ENCODE assay signal across 13 cellular contexts in genomic region chr11:25860677-25861445, GRCh38.
DNase-seq lines count a peak whose midpoint lies in the region; ATAC-seq and TF ChIP-seq lines count a peak whose summit lies in the region.
"Had no signal": no experiment of that assay in that cellular context is flagged by ENCODE, and none has a peak within 500 bp of the region (broad histone marks: within the 10 kb centered on the region; RNA-seq: fewer than 3 reads in every experiment).

No MANE protein-coding gene starts in this region.

- no peak overlapping the region for H3K27ac Mint-ChIP-seq in MCF 10A (ENCODE audit: low read depth, unreplicated experiment)
- H3K27ac Mint-ChIP-seq: activated naive CD4-positive, alpha-beta T cell treated with anti-CD3 and anti-CD28 coated beads for 36 hours had no signal

- H3K36me3 ChIP-seq in breast epithelium (no peaks in the 10 kb centered on the region), MG63 (no peaks in the 10 kb centered on the region)
- H3K36me3 ChIP-seq: suprapubic skin, WERI-Rb-1 had no signal

- DNase-seq in MCF 10A (ENCODE audit: unreplicated experiment): peak; percentile 30
- no peak for DNase-seq in breast epithelium (ENCODE audit: low spot score in 2 of 2)
- DNase-seq in astrocyte of the hippocampus (ENCODE audit: low read depth, low spot score): peak; percentile 32
- peak; percentile 55 for DNase-seq in glomerular endothelial cell (ENCODE audit: extremely low read depth, low read depth, low spot score)
- peak; percentile 1 for DNase-seq in stromal cell of bone marrow (ENCODE audit: low read depth)
- no peak for DNase-seq in MG63
- DNase-seq: activated naive CD4-positive, alpha-beta T cell treated with anti-CD3 and anti-CD28 coated beads for 36 hours; Caco-2; Kasumi-1; WERI-Rb-1 had no signal

- H3K27me3 ChIP-seq in breast epithelium: no peaks in the 10 kb centered on the region
- no peaks in the 10 kb centered on the region for H3K27me3 ChIP-seq in MG63
- H3K27me3 ChIP-seq: suprapubic skin had no signal

- TF ChIP-seq CTCF in MCF 10A (IDR thresholded peaks at IDR 0.05; ENCODE audit: unreplicated experiment) (no peak), breast epithelium (IDR thresholded peaks at IDR 0.05) (no peak)

- ATAC-seq in HG03039 (IDR thresholded peaks at IDR 0.05; ENCODE audit: unreplicated experiment) (no peak), HG03460 (IDR thresholded peaks at IDR 0.05; ENCODE audit: unreplicated experiment) (no peak)

- no peaks in the 10 kb centered on the region for H3K36me3 Mint-ChIP-seq in MCF 10A (ENCODE audit: insufficient read depth, unreplicated experiment)

- intact Hi-C loops in MCF 10A (cut with micrococcal nuclease): no loop called here
- intact Hi-C loops in breast epithelium (cut with DNase I; ENCODE audit: low total_unique reads): no loop called here

- no peaks in the 10 kb centered on the region for H3K4me1 Mint-ChIP-seq in MCF 10A (ENCODE audit: insufficient read depth, unreplicated experiment)

- TF ChIP-seq POLR2A in breast epithelium (IDR thresholded peaks at IDR 0.05): no peak

- POLR2A ChIA-PET in MCF 10A (lab: Yijun Ruan, JAX): no interaction called here

- no peaks in the 10 kb centered on the region for H3K4me1 ChIP-seq in breast epithelium
- H3K4me1 ChIP-seq: Caco-2, suprapubic skin had no signal

- H3K4me3 Mint-ChIP-seq in MCF 10A (ENCODE audit: unreplicated experiment): no peak overlapping the region
- H3K4me3 Mint-ChIP-seq: activated naive CD4-positive, alpha-beta T cell treated with anti-CD3 and anti-CD28 coated beads for 36 hours had no signal

- H3K9me3 ChIP-seq in breast epithelium (no peaks in the 10 kb centered on the region), MG63 (no peaks in the 10 kb centered on the region)
- H3K9me3 ChIP-seq: Caco-2, suprapubic skin had no signal

- BruUV-seq in MCF 10A (replicated peaks; lab: Mats Ljungman, UMichigan): no TSS peak

- no peak overlapping the region for H3K4me3 ChIP-seq in breast epithelium
- H3K4me3 ChIP-seq in MG63: no peak overlapping the region
- H3K4me3 ChIP-seq: suprapubic skin had no signal

- H3K27ac ChIP-seq in breast epithelium: no peak overlapping the region
- H3K27ac ChIP-seq: suprapubic skin, WERI-Rb-1 had no signal

- CTCF ChIA-PET in MCF 10A (lab: Yijun Ruan, JAX): no interaction called here

- H3K9me3 Mint-ChIP-seq in MCF 10A (ENCODE audit: unreplicated experiment): no peaks in the 10 kb centered on the region

- H3K27me3 Mint-ChIP-seq in MCF 10A (ENCODE audit: insufficient read depth, unreplicated experiment): no peaks in the 10 kb centered on the region

Comparison
In these comparisons a context has a peak if more than half of its experiments do, and no peak if none do; other contexts are left out.
1. DNase-seq: peak in MCF 10A (single experiment), astrocyte of the hippocampus (single experiment), glomerular endothelial cell (single experiment) and stromal cell of bone marrow (single experiment); none in breast epithelium (0 of 2) and MG63 (single experiment).